In genomic region chr21:43502415-43503071, GRCh38 we compare ENCODE assay signal across 8 cellular contexts.
DNase-seq lines count a peak whose midpoint lies in the region; ATAC-seq, FAIRE-seq and TF ChIP-seq lines count a peak whose summit lies in the region.
"Not testable (repeated sequence)": the region's sequence is repeated elsewhere in the genome, so short reads cannot be mapped to it uniquely, and the experiment has no call there.

No MANE protein-coding gene starts in this region.

- FAIRE-seq in RCC 7860 (lab: Jason Lieb, UNC), result peak; percentile 63
- peak; percentile 93 for FAIRE-seq in bronchial epithelial cell (lab: Jason Lieb, UNC)
- FAIRE-seq in urothelium cell line (lab: Jason Lieb, UNC), result peak; percentile 90

- H2AFZ ChIP-seq in GM23338, result not testable (repeated sequence)

- TF ChIP-seq POLR2A in right lobe of liver (IDR thresholded peaks at IDR 0.05), result not testable (repeated sequence)

- not testable (repeated sequence) for H3K4me1 Mint-ChIP-seq in GM23338

- not testable (repeated sequence) for H3K4me1 ChIP-seq in GM23338 (ENCODE audit: insufficient read depth); right cardiac atrium (ENCODE audit: control insufficient read depth, insufficient read depth, low read length); right lobe of liver; psoas muscle

- H3K79me2 ChIP-seq in GM23338 (replicated peaks; ENCODE audit: insufficient read depth), result not testable (repeated sequence)

- H3K4me3 Mint-ChIP-seq in GM23338, result not testable (repeated sequence)

- H3K9me2 ChIP-seq in GM23338 (ENCODE audit: insufficient read depth), result not testable (repeated sequence)

- DNase-seq in GM23338 (ENCODE audit: low spot score); RCC 7860 (ENCODE audit: low spot score); bronchial epithelial cell (ENCODE audit: low read depth); Right ventricle myocardium superior; right cardiac atrium; right lobe of liver; psoas muscle; urothelium cell line (ENCODE audit: low spot score): not testable (repeated sequence)

- no CpG with 5 or more reads among the region's 22 CpGs for WGBS in right cardiac atrium
- no CpG with 5 or more reads among the region's 22 CpGs for WGBS in right lobe of liver (ENCODE audit: insufficient coverage, low coverage, low lambda C conversion rate, missing lambda C conversion rate)
- no CpG with 5 or more reads among the region's 22 CpGs for WGBS in psoas muscle, 3 donors

- not testable (repeated sequence) for H3K27ac Mint-ChIP-seq in GM23338

- H3K27me3 ChIP-seq in GM23338 (ENCODE audit: insufficient read depth); bronchial epithelial cell (ENCODE audit: control insufficient read depth, insufficient read depth, low read length); right cardiac atrium (ENCODE audit: control insufficient read depth, insufficient read depth); right lobe of liver; psoas muscle (ENCODE audit: insufficient read depth in 3 of 3, low read length in 2 of 3): not testable (repeated sequence)

- not testable (repeated sequence) for H3F3A ChIP-seq in GM23338 (replicated peaks; ENCODE audit: low read depth)

- H3K27me3 Mint-ChIP-seq in GM23338 (ENCODE audit: insufficient read depth, low read depth, poor library complexity), result not testable (repeated sequence)

- intact Hi-C loops in Right ventricle myocardium superior (cut with DNase I); right cardiac atrium (cut with DNase I); right lobe of liver (cut with DNase I); psoas muscle (cut with DNase I): not testable (repeated sequence)

- ATAC-seq in GM23338, result peak; percentile 53
- ATAC-seq in Right ventricle myocardium superior (ENCODE audit: poor library complexity), result peak; percentile 80
- ATAC-seq in right cardiac atrium, result peak; percentile 87 to 90
- ATAC-seq in right lobe of liver, result peak; percentile 75 to 83 (median 77)
- ATAC-seq in psoas muscle, result peak; percentile 40 to 75 (median 58)

- H3K36me3 Mint-ChIP-seq in GM23338 (ENCODE audit: low read depth), result not testable (repeated sequence)

- not testable (repeated sequence) for H3K36me3 ChIP-seq in GM23338 (ENCODE audit: insufficient read depth); bronchial epithelial cell (ENCODE audit: control insufficient read depth, insufficient read depth, low read length); right lobe of liver; psoas muscle (ENCODE audit: insufficient read depth in 1 of 2, low read depth in 1 of 2)

- H3K4me2 ChIP-seq in GM23338, result not testable (repeated sequence)

- not testable (repeated sequence) for H3K9me3 Mint-ChIP-seq in GM23338

- H4K20me1 ChIP-seq in GM23338 (replicated peaks; ENCODE audit: insufficient read depth), result not testable (repeated sequence)

- not testable (repeated sequence) for H3K4me3 ChIP-seq in GM23338; bronchial epithelial cell (ENCODE audit: low read depth, low read length); right cardiac atrium (ENCODE audit: low read length); right lobe of liver; psoas muscle

- not testable (repeated sequence) for H3K27ac ChIP-seq in GM23338 (ENCODE audit: low read depth); right cardiac atrium (ENCODE audit: low read length); right lobe of liver; psoas muscle

- TF ChIP-seq CTCF in GM23338 (conservative IDR thresholded peaks at IDR 0.05; ENCODE audit: low read depth in 2 of 2); bronchial epithelial cell (IDR thresholded peaks at IDR 0.05; ENCODE audit: insufficient read depth, low read length, severe bottlenecking); right lobe of liver (IDR thresholded peaks at IDR 0.05); psoas muscle (IDR thresholded peaks at IDR 0.05): not testable (repeated sequence)

- H3K9me3 ChIP-seq in right cardiac atrium (ENCODE audit: control insufficient read depth, low read length); right lobe of liver; psoas muscle: not testable (repeated sequence)
